In the genomic region with DNA sequence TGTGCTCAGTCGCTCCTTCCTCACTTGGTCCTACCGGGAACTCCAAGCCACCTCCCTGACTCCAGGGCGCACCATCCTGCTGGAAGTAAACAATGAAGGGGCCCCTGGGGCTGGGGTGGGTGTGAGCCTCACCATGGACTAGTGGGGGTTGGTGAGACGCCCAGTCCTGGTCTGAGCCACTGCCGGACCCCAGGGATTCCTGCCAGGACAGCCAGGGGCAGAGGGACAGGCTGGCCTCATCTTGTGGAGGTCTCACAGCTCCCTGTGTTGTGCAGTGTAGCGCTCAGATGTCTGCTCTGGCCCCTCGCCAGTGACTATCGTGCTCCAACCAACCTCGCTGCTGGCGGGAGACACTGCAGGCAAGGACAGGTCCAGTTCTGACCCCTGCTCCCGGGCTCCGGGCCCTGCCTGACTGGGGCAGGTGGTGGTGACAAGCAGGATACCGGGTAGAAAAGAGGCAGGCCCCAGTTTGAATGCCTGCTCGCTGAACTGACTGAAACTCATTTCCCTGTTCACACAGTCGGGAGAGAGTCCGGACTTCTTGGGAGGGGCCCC, we compare ENCODE assay signal across 1 cellular context.
TF ChIP-seq lines count a peak whose summit lies in the region.

No MANE protein-coding gene starts in this region.

TF ChIP-seq in HepG2, 621 proteins besides CTCF, POLR2A, EP300 and RAD21 (continued from another document):
- no peak for TF ChIP-seq PITX1 (CRISPR knock-in tag; IDR thresholded peaks at IDR 0.05)
- no peak for TF ChIP-seq ZKSCAN1 (IDR thresholded peaks at IDR 0.05; ENCODE audit: low read length)
- no peak for TF ChIP-seq ZNF263 (CRISPR knock-in tag; IDR thresholded peaks at IDR 0.05)
- TF ChIP-seq REL (CRISPR knock-in tag; conservative IDR thresholded peaks at IDR 0.05): no peak
- TF ChIP-seq HDAC2 (CRISPR knock-in tag; IDR thresholded peaks at IDR 0.05): no peak
- TF ChIP-seq HCFC1 (IDR thresholded peaks at IDR 0.05; ENCODE audit: low read depth, low read length): no peak
- no peak for TF ChIP-seq NCOR1 (IDR thresholded peaks at IDR 0.05; ENCODE audit: borderline replicate concordance, low read length)
- no peak for TF ChIP-seq GLI4 (CRISPR knock-in tag; IDR thresholded peaks at IDR 0.05; ENCODE audit: borderline replicate concordance)
